In the genomic region with DNA sequence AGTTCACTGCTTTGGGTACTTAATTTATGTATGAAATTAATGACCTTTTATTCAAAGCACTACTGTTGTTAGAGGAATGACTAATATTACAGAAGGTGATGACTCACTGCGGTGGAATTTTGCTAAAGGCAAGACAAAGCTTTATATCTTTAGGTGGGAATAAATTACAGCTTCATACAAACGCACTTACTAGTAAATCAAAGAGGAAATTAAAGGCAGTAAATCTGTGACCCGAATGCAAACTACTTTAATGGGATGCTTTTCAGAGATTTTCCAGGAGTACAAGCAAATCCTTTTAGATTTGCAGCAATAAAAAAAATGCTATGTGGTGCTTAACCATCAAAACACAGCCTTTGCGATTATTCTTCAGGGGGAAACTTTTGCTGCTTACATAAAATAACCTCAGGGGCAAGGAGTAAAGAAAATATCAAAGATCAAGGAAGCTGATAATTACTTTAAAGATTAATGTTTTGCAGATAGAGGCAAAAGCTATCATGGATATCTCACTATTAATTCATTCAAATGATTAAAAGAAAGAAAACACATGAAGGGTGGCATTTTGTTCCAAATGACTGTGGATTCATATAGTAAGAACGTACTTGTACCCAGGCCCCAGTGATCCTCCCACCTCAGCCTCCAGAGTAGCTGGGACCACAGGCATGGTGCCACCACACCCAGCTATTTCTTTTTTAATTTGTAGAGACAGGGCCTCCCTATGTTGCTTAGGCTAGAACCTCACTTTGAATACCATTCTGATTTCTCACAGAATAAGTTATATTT, we compare ENCODE assay signal across 12 cellular contexts.
DNase-seq lines count a peak whose midpoint lies in the region; ATAC-seq and TF ChIP-seq lines count a peak whose summit lies in the region.
"Had no signal": no experiment of that assay in that cellular context is flagged by ENCODE, and none has a peak within 500 bp of the region (broad histone marks: within the 10 kb centered on the region; RNA-seq: fewer than 3 reads in every experiment).

No MANE protein-coding gene starts in this region.

- ATAC-seq in HG02981 (IDR thresholded peaks at IDR 0.05; ENCODE audit: unreplicated experiment): no peak
- ATAC-seq in natural killer cell treated with Interleukin-12 subunit alpha and Interleukin-12 subunit beta and Interleukin-15 and Interleukin-18, amount 100 ng/mL, for 72 hours: no peak

- intact Hi-C loops in activated T-helper 2 cell treated with anti-CD3 and anti-CD28 coated beads, Interferon-gamma antibody, Interleukin-2, Interleukin-4, amounts not matched to agents 10 μg/mL and 5 μg/mL and 100 μg/mL, durations not matched to agents 14 hours and 24 hours and 36 hours (cut with micrococcal nuclease): no loop called here

- H3K9me3 Mint-ChIP-seq in nephron progenitor cell: no peaks in the 10 kb centered on the region
- H3K9me3 Mint-ChIP-seq in activated T-helper 2 cell treated with anti-CD3 and anti-CD28 coated beads, Interferon-gamma antibody, Interleukin-2, Interleukin-4, amounts not matched to agents 10 μg/mL and 5 μg/mL and 100 μg/mL, durations not matched to agents 14 hours and 24 hours and 36 hours: no peaks in the 10 kb centered on the region
- no peaks in the 10 kb centered on the region for H3K9me3 Mint-ChIP-seq in natural killer cell treated with Interleukin-12 subunit alpha and Interleukin-12 subunit beta and Interleukin-15 and Interleukin-18, amount 100 ng/mL, for 72 hours
- H3K9me3 Mint-ChIP-seq: activated CD4-positive, alpha-beta T cell treated with anti-CD3 and anti-CD28 coated beads, Interleukin-2, amount 10 ng/mL, durations not matched to agents 24 days and 14 days had no signal

- DNase-seq in DMS53 treated with DMSO at 0.1 percent for 48 hours (lab: John Stamatoyannopoulos, UW; ENCODE audit: unreplicated experiment) (peak; percentile 60), NCI-H226 (peak; percentile 89), dermis microvascular lymphatic vessel endothelial cell (ENCODE audit: low read depth in 2 of 2) (peak; percentile 23 to 86), nephron progenitor cell (no peak), NCI-H2196 treated with DMSO at 0.1 percent for 48 hours (lab: John Stamatoyannopoulos, UW; ENCODE audit: unreplicated experiment) (no peak)
- DNase-seq in activated T-helper 2 cell treated with anti-CD3 and anti-CD28 coated beads, Interferon-gamma antibody, Interleukin-2, Interleukin-4, amounts not matched to agents 10 μg/mL and 5 μg/mL and 100 μg/mL, durations not matched to agents 14 hours and 24 hours and 36 hours (ENCODE audit: low spot score): no peak
- no peak for DNase-seq in natural killer cell treated with Interleukin-12 subunit alpha and Interleukin-12 subunit beta and Interleukin-15 and Interleukin-18, amount 100 ng/mL, for 72 hours (ENCODE audit: low spot score)
- DNase-seq: activated CD4-positive, alpha-beta T cell treated with anti-CD3 and anti-CD28 coated beads, Interleukin-2, amount 10 ng/mL, durations not matched to agents 24 days and 14 days; effector memory CD4-positive, alpha-beta T cell; NCI-H1436; right cardiac atrium had no signal

- H3K27me3 Mint-ChIP-seq in nephron progenitor cell (ENCODE audit: low read depth, poor library complexity): no peaks in the 10 kb centered on the region
- H3K27me3 Mint-ChIP-seq in activated T-helper 2 cell treated with anti-CD3 and anti-CD28 coated beads, Interferon-gamma antibody, Interleukin-2, Interleukin-4, amounts not matched to agents 10 μg/mL and 5 μg/mL and 100 μg/mL, durations not matched to agents 14 hours and 24 hours and 36 hours (ENCODE audit: low read depth): peaks cover 2% of the 10 kb centered on the region
- H3K27me3 Mint-ChIP-seq in natural killer cell treated with Interleukin-12 subunit alpha and Interleukin-12 subunit beta and Interleukin-15 and Interleukin-18, amount 100 ng/mL, for 72 hours: peaks cover 2 to 19% of the 10 kb centered on the region in 2 donors

- H3K36me3 Mint-ChIP-seq in nephron progenitor cell (ENCODE audit: low read depth): peaks cover 67% of the 10 kb centered on the region
- no peaks in the 10 kb centered on the region for H3K36me3 Mint-ChIP-seq in activated T-helper 2 cell treated with anti-CD3 and anti-CD28 coated beads, Interferon-gamma antibody, Interleukin-2, Interleukin-4, amounts not matched to agents 10 μg/mL and 5 μg/mL and 100 μg/mL, durations not matched to agents 14 hours and 24 hours and 36 hours (ENCODE audit: low read depth)
- no peaks in the 10 kb centered on the region for H3K36me3 Mint-ChIP-seq in natural killer cell treated with Interleukin-12 subunit alpha and Interleukin-12 subunit beta and Interleukin-15 and Interleukin-18, amount 100 ng/mL, for 72 hours

- peak overlapping the region; percentile 65 for H3K27ac Mint-ChIP-seq in nephron progenitor cell
- no peak overlapping the region for H3K27ac Mint-ChIP-seq in activated T-helper 2 cell treated with anti-CD3 and anti-CD28 coated beads, Interferon-gamma antibody, Interleukin-2, Interleukin-4, amounts not matched to agents 10 μg/mL and 5 μg/mL and 100 μg/mL, durations not matched to agents 14 hours and 24 hours and 36 hours
- no peak overlapping the region for H3K27ac Mint-ChIP-seq in natural killer cell treated with Interleukin-12 subunit alpha and Interleukin-12 subunit beta and Interleukin-15 and Interleukin-18, amount 100 ng/mL, for 72 hours
- H3K27ac Mint-ChIP-seq: activated CD4-positive, alpha-beta T cell treated with anti-CD3 and anti-CD28 coated beads, Interleukin-2, amount 10 ng/mL, durations not matched to agents 24 days and 14 days had no signal

- no peak overlapping the region for H3K4me3 Mint-ChIP-seq in nephron progenitor cell
- no peak overlapping the region for H3K4me3 Mint-ChIP-seq in activated T-helper 2 cell treated with anti-CD3 and anti-CD28 coated beads, Interferon-gamma antibody, Interleukin-2, Interleukin-4, amounts not matched to agents 10 μg/mL and 5 μg/mL and 100 μg/mL, durations not matched to agents 14 hours and 24 hours and 36 hours (ENCODE audit: low read depth)
- no peak overlapping the region for H3K4me3 Mint-ChIP-seq in natural killer cell treated with Interleukin-12 subunit alpha and Interleukin-12 subunit beta and Interleukin-15 and Interleukin-18, amount 100 ng/mL, for 72 hours
- H3K4me3 Mint-ChIP-seq: activated CD4-positive, alpha-beta T cell treated with anti-CD3 and anti-CD28 coated beads, Interleukin-2, amount 10 ng/mL, durations not matched to agents 24 days and 14 days had no signal

- H3K4me1 Mint-ChIP-seq in nephron progenitor cell: peaks cover 30% of the 10 kb centered on the region
- H3K4me1 Mint-ChIP-seq in activated T-helper 2 cell treated with anti-CD3 and anti-CD28 coated beads, Interferon-gamma antibody, Interleukin-2, Interleukin-4, amounts not matched to agents 10 μg/mL and 5 μg/mL and 100 μg/mL, durations not matched to agents 14 hours and 24 hours and 36 hours (ENCODE audit: low read depth): no peaks in the 10 kb centered on the region
- H3K4me1 Mint-ChIP-seq in natural killer cell treated with Interleukin-12 subunit alpha and Interleukin-12 subunit beta and Interleukin-15 and Interleukin-18, amount 100 ng/mL, for 72 hours (ENCODE audit: low read depth in 2 of 2): no peaks in the 10 kb centered on the region
- H3K4me1 Mint-ChIP-seq: activated CD4-positive, alpha-beta T cell treated with anti-CD3 and anti-CD28 coated beads, Interleukin-2, amount 10 ng/mL, durations not matched to agents 24 days and 14 days had no signal

- no peak for TF ChIP-seq CTCF in nephron progenitor cell (IDR thresholded peaks at IDR 0.05)

Comparison
In these comparisons a context has a peak if more than half of its experiments do, and no peak if none do; other contexts are left out.
1. DNase-seq: peak in DMS53 treated with DMSO at 0.1 percent for 48 hours (single experiment), NCI-H226 (single experiment) and dermis microvascular lymphatic vessel endothelial cell (2 of 2); none in nephron progenitor cell (single experiment), activated T-helper 2 cell treated with anti-CD3 and anti-CD28 coated beads, Interferon-gamma antibody, Interleukin-2, Interleukin-4, amounts not matched to agents 10 μg/mL and 5 μg/mL and 100 μg/mL, durations not matched to agents 14 hours and 24 hours and 36 hours (single experiment), natural killer cell treated with Interleukin-12 subunit alpha and Interleukin-12 subunit beta and Interleukin-15 and Interleukin-18, amount 100 ng/mL, for 72 hours (single experiment) and NCI-H2196 treated with DMSO at 0.1 percent for 48 hours (single experiment).